In the genomic region with DNA sequence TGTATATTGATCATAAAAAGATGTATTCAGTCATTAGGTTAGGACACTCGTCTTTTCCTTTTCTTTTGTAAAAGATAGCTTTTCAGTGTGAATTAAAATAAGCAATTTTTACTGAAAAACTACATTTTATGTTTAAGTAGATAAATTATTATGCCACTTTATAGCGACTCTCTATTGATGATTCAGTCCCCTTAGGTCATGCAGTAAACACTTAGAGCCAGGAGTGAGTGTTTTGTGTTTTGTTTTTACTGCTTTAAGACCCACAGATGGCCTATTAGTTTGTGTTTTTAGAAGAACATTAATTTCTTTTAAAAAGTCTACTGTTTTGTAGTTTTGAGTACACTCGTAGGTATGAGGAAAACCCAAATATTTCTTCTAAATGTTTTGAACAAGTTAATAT, we compare ENCODE assay signal across 23 cellular contexts.
DNase-seq lines count a peak whose midpoint lies in the region; ATAC-seq, FAIRE-seq and TF ChIP-seq lines count a peak whose summit lies in the region.
"Had no signal": no experiment of that assay in that cellular context is flagged by ENCODE, and none has a peak within 500 bp of the region (broad histone marks: within the 10 kb centered on the region; RNA-seq: fewer than 3 reads in every experiment).

No MANE protein-coding gene starts in this region.

- no peak overlapping the region for H3K4me2 ChIP-seq in MM.1S (ENCODE audit: low read depth, low read length)

- peak overlapping the region; percentile 86 for H3K27ac ChIP-seq in HUES6 (ENCODE audit: low read depth, low read length)
- H3K27ac ChIP-seq in MM.1S (ENCODE audit: low read length), result no peak overlapping the region
- H3K27ac ChIP-seq: gastrocnemius medialis, RWPE1 had no signal

- peak overlapping the region; percentile 95 for H3K27ac Mint-ChIP-seq in nephron progenitor cell

- H3K36me3 Mint-ChIP-seq in nephron progenitor cell (ENCODE audit: low read depth), result peaks cover 61% of the 10 kb centered on the region

- no peaks in the 10 kb centered on the region for H3K27me3 ChIP-seq in HUES6 (ENCODE audit: control insufficient read depth, insufficient read depth, low read length)
- H3K27me3 ChIP-seq in MM.1S (replicated peaks; ENCODE audit: insufficient read depth, low read length), result no peaks in the 10 kb centered on the region
- H3K27me3 ChIP-seq: gastrocnemius medialis, ovary had no signal

- H4K20me1 ChIP-seq in MM.1S (ENCODE audit: insufficient read depth, low read length), result no peaks in the 10 kb centered on the region

- TF ChIP-seq CTCF in nephron progenitor cell (IDR thresholded peaks at IDR 0.05) (no peak), MM.1S (IDR thresholded peaks at IDR 0.05; ENCODE audit: low read length) (no peak), mucosa of descending colon (IDR thresholded peaks at IDR 0.05) (no peak)

- no peaks in the 10 kb centered on the region for H3K9me2 ChIP-seq in MM.1S (replicated peaks; ENCODE audit: insufficient read depth, low read length)

- H3K79me2 ChIP-seq in MM.1S (ENCODE audit: low read length), result no peaks in the 10 kb centered on the region

- H3K4me3 Mint-ChIP-seq in nephron progenitor cell, result peak overlapping the region; percentile 79

- ATAC-seq in HG03196 (IDR thresholded peaks at IDR 0.05; ENCODE audit: unreplicated experiment) (no peak), mucosa of descending colon (no peak)
- ATAC-seq: gastrocnemius medialis, left ventricle myocardium superior had no signal

- H3K9me3 ChIP-seq in HUES6 (ENCODE audit: control insufficient read depth, insufficient read depth, low read depth, low read length), result peaks cover 10% of the 10 kb centered on the region; the same call in 1 of the 2 replicates
- H3K9me3 ChIP-seq in MM.1S (replicated peaks; ENCODE audit: insufficient read depth, low read length), result no peaks in the 10 kb centered on the region
- no peaks in the 10 kb centered on the region for H3K9me3 ChIP-seq in mucosa of descending colon
- H3K9me3 ChIP-seq: gastrocnemius medialis, ovary had no signal

- no peak overlapping the region for H3K4me3 ChIP-seq in HUES6 (ENCODE audit: low read depth, low read length)
- no peak overlapping the region for H3K4me3 ChIP-seq in MM.1S (ENCODE audit: low read length)
- H3K4me3 ChIP-seq in mucosa of descending colon, result no peak overlapping the region
- H3K4me3 ChIP-seq: gastrocnemius medialis, ovary, skin epidermis had no signal

- intact Hi-C loops in mucosa of descending colon (cut with DNase I, micrococcal nuclease), result no loop called here

- H2AFZ ChIP-seq in MM.1S (ENCODE audit: low read length), result no peak overlapping the region

- DNase-seq in AG08395 (ENCODE audit: low spot score) (peak; percentile 25), nephron progenitor cell (no peak), MM.1S (no peak), HuH-7.5 (ENCODE audit: low spot score) (no peak), mucosa of descending colon (no peak)
- DNase-seq: activated CD4-positive, alpha-beta T cell treated with anti-CD3 and anti-CD28 coated beads, Interleukin-2, amount 50 U/mL, for 1 hour; activated gamma-delta T cell treated with Interleukin-2 at 50 U/mL for 16 hours; aorta; DMS 273 treated with DMSO at 0.1 percent for 48 hours; gastrocnemius medialis; KBM-7; left ventricle myocardium superior; NCI-H2081; NCI-H510A; ovary; SW 1271 had no signal

- H3K4me1 ChIP-seq in HUES6 (ENCODE audit: control insufficient read depth, insufficient read depth, low read length), result peaks cover 51% of the 10 kb centered on the region
- H3K4me1 ChIP-seq in MM.1S (ENCODE audit: low read length), result no peaks in the 10 kb centered on the region
- no peaks in the 10 kb centered on the region for H3K4me1 ChIP-seq in mucosa of descending colon (ENCODE audit: low read depth)

- peaks cover 52% of the 10 kb centered on the region for H3K4me1 Mint-ChIP-seq in nephron progenitor cell

- H3K9me3 Mint-ChIP-seq in nephron progenitor cell, result peaks cover 17% of the 10 kb centered on the region

- peak; percentile 90 for FAIRE-seq in endometrium (lab: Jason Lieb, UNC)
- FAIRE-seq: A204.1, GM12892 had no signal

- H3K36me3 ChIP-seq in HUES6 (ENCODE audit: control insufficient read depth, insufficient read depth, low read length), result peaks cover 7% of the 10 kb centered on the region; the same call in 1 of the 2 replicates
- no peaks in the 10 kb centered on the region for H3K36me3 ChIP-seq in MM.1S (replicated peaks; ENCODE audit: insufficient read depth, low read length)
- no peaks in the 10 kb centered on the region for H3K36me3 ChIP-seq in mucosa of descending colon (ENCODE audit: low read depth)
- H3K36me3 ChIP-seq: gastrocnemius medialis, ovary had no signal

- H3K9ac ChIP-seq in HUES6 (ENCODE audit: low read length) (no peak overlapping the region), MM.1S (ENCODE audit: low read length) (no peak overlapping the region)

- H3F3A ChIP-seq in MM.1S (ENCODE audit: insufficient read depth, low read length), result no peaks in the 10 kb centered on the region

- peaks cover 3% of the 10 kb centered on the region for H3K27me3 Mint-ChIP-seq in nephron progenitor cell (ENCODE audit: low read depth, poor library complexity)
